ENCODE assay signal across 8 cellular contexts in the genomic region with DNA sequence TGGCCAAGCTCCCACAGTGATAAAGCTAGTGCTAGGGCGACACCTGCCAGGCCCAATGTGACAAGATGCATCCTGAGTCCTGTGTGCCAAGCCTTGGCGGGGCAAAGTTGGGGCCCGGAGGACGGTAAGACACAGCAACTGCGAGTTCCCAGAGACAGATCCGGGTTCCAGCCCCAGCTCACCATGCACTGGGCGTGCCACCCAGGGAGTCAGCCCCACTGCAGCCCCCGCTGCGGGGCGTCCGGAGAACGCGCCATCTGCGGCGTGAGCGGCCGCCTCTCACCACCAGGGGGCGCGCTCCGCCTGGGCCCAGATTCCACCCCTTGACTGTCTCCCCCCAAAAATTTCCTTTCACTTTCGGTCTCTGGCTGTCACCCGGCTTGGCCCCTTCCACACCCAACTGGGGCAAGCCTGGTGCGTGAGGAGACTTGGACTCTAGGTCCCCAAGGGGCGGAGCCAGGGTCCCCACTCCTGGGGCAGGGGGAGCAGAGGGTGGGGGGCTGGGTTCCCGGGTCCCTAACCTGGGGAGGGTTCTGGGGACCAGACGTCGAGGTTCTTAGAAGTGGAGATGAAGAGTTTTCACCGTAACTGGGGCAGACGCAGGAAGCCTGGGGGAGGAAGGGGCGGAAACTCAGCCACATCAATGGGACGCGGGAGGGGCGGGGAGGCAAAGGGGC. TPM values are rescaled to one million over a fixed set of nuclear protein-coding genes. Genes with fewer than 3 reads are reported as not detected.
DNase-seq lines count a peak whose midpoint lies in the region; ATAC-seq, FAIRE-seq and TF ChIP-seq lines count a peak whose summit lies in the region.

A gene with protein sequence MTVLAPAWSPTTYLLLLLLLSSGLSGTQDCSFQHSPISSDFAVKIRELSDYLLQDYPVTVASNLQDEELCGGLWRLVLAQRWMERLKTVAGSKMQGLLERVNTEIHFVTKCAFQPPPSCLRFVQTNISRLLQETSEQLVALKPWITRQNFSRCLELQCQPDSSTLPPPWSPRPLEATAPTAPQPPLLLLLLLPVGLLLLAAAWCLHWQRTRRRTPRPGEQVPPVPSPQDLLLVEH (plus strand): TSS at position 348 of the 677 bp plus-strand sequence. CDS start 425 bp downstream, outside the sequence.

- WGBS in liver, result 1% methylated on average over 33 of the region's 33 CpGs

- peak within 1 kb of the TSS; percentile 85 for H3K4me3 ChIP-seq in coronary artery
- H3K4me3 ChIP-seq in liver (ENCODE audit: low read depth in 1 of 3, low read length in 3 of 3), result peak within 1 kb of the TSS; percentile 62 to 85 (median 78)

- H3K9me3 Mint-ChIP-seq in activated CD4-positive, alpha-beta T cell treated with anti-CD3 and anti-CD28 coated beads, Interleukin-2, amount 10 ng/mL, durations not matched to agents 24 days and 14 days, result no peaks in the 10 kb centered on the region

- peak; percentile 71 to 82 for TF ChIP-seq RAD21 in liver (IDR thresholded peaks at IDR 0.05)

- intact Hi-C loops in activated CD4-positive, alpha-beta T cell treated with anti-CD3 and anti-CD28 coated beads, Interleukin-2, amount 10 ng/mL, durations not matched to agents 24 days and 14 days (cut with micrococcal nuclease), result loop anchor here (1.0 kb wide), 2 partner anchors 21 to 22 kb away; a partner anchor contains a TSS

- peaks cover 19% of the 10 kb centered on the region for H3K36me3 Mint-ChIP-seq in activated CD4-positive, alpha-beta T cell treated with anti-CD3 and anti-CD28 coated beads, Interleukin-2, amount 10 ng/mL, durations not matched to agents 24 days and 14 days (ENCODE audit: low read depth)

- H3K27ac Mint-ChIP-seq in activated CD4-positive, alpha-beta T cell treated with anti-CD3 and anti-CD28 coated beads, Interleukin-2, amount 10 ng/mL, durations not matched to agents 24 days and 14 days, result peak within 1 kb of the TSS; percentile 90

- H3K9ac ChIP-seq in liver (ENCODE audit: low read depth in 1 of 2, low read length in 2 of 2), result peak within 1 kb of the TSS in 1 of 2 donors; percentile 83

- peak; percentile 99 for DNase-seq in GM12892 (ENCODE audit: insufficient read length)
- peak; percentile 39 for DNase-seq in NCI-H2171 (lab: John Stamatoyannopoulos, UW)
- DNase-seq in activated CD4-positive, alpha-beta T cell treated with anti-CD3 and anti-CD28 coated beads, Interleukin-2, amount 10 ng/mL, durations not matched to agents 24 days and 14 days, result peak; percentile 99
- DNase-seq in coronary artery (ENCODE audit: low spot score), result peak; percentile 91
- DNase-seq in stimulated activated CD4-positive, alpha-beta T cell treated with anti-CD3 and anti-CD28 coated beads, Interleukin-4, amount 100 ng/mL, for 48 hours (ENCODE audit: low read depth in 2 of 2), result peak; percentile 85

- H3K27ac ChIP-seq in coronary artery (peak within 1 kb of the TSS; percentile 54 to 88), liver (ENCODE audit: low read depth in 1 of 2, low read length in 2 of 2) (peak within 1 kb of the TSS; percentile 72 to 79)

- peak; percentile 77 for ATAC-seq in HG02798 (IDR thresholded peaks at IDR 0.05; ENCODE audit: poor library complexity, unreplicated experiment)
- no peak for ATAC-seq in GM21528 (IDR thresholded peaks at IDR 0.05; ENCODE audit: low FRiP score, unreplicated experiment)

- peak; percentile 89 for FAIRE-seq in GM12892 (lab: Jason Lieb, UNC)

- peaks cover 0 to 11% (median 6%) of the 10 kb centered on the region in 4 donors for H3K4me1 ChIP-seq in liver (ENCODE audit: control insufficient read depth in 4 of 4, insufficient read depth in 4 of 4, low read length in 3 of 4)

- peak within 1 kb of the TSS; percentile 97 for H3K4me3 Mint-ChIP-seq in activated CD4-positive, alpha-beta T cell treated with anti-CD3 and anti-CD28 coated beads, Interleukin-2, amount 10 ng/mL, durations not matched to agents 24 days and 14 days

- peaks cover 54% of the 10 kb centered on the region for H3K4me1 Mint-ChIP-seq in activated CD4-positive, alpha-beta T cell treated with anti-CD3 and anti-CD28 coated beads, Interleukin-2, amount 10 ng/mL, durations not matched to agents 24 days and 14 days

- H3K27me3 ChIP-seq in liver (ENCODE audit: control insufficient read depth in 4 of 4, insufficient read depth in 4 of 4, low read length in 3 of 4), result no peaks in the 10 kb centered on the region

- H3K36me3 ChIP-seq in liver (ENCODE audit: control insufficient read depth in 4 of 4, insufficient read depth in 3 of 4, low read depth in 1 of 4, low read length in 3 of 4), result no peaks in the 10 kb centered on the region

- TF ChIP-seq POLR2A in GM12892 (IDR thresholded peaks at IDR 0.05; ENCODE audit: low read depth, low read length), result no peak

- TF ChIP-seq CTCF in coronary artery (IDR thresholded peaks at IDR 0.05) (peak; percentile 99), liver (IDR thresholded peaks at IDR 0.05; ENCODE audit: low read depth, low read length, missing input control) (peak; percentile 92)

- no peaks in the 10 kb centered on the region for H3K9me3 ChIP-seq in liver (ENCODE audit: control insufficient read depth in 4 of 4, low read length in 3 of 4)

- H3K27me3 Mint-ChIP-seq in activated CD4-positive, alpha-beta T cell treated with anti-CD3 and anti-CD28 coated beads, Interleukin-2, amount 10 ng/mL, durations not matched to agents 24 days and 14 days, result no peaks in the 10 kb centered on the region

TF ChIP-seq in liver, 16 proteins besides CTCF, POLR2A, EP300 and RAD21:
- TF ChIP-seq GABPA (IDR thresholded peaks at IDR 0.05 in 1 of 2, conservative IDR thresholded peaks at IDR 0.05 in 1 of 2) (no peak), HNF4G (IDR thresholded peaks at IDR 0.05) (no peak), SP1 (IDR thresholded peaks at IDR 0.05) (peak; percentile 42), RXRA (IDR thresholded peaks at IDR 0.05) (peak in 1 of 2 donors; percentile 10), TAF1 (conservative IDR thresholded peaks at IDR 0.05) (no peak), FOXA1 (IDR thresholded peaks at IDR 0.05) (peak; percentile 24), NR2F2 (IDR thresholded peaks at IDR 0.05) (no peak), HNF4A (conservative IDR thresholded peaks at IDR 0.05) (peak in 1 of 2 donors; percentile 19), JUND (IDR thresholded peaks at IDR 0.05) (no peak), YY1 (IDR thresholded peaks at IDR 0.05) (peak; percentile 30), FOXA2 (IDR thresholded peaks at IDR 0.05) (no peak), EGR1 (IDR thresholded peaks at IDR 0.05; ENCODE audit: low read depth in 2 of 2) (no peak)
- TF ChIP-seq, protein P1, sequence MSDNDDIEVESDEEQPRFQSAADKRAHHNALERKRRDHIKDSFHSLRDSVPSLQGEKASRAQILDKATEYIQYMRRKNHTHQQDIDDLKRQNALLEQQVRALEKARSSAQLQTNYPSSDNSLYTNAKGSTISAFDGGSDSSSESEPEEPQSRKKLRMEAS (IDR thresholded peaks at IDR 0.05), result no peak
- TF ChIP-seq, protein P2, sequence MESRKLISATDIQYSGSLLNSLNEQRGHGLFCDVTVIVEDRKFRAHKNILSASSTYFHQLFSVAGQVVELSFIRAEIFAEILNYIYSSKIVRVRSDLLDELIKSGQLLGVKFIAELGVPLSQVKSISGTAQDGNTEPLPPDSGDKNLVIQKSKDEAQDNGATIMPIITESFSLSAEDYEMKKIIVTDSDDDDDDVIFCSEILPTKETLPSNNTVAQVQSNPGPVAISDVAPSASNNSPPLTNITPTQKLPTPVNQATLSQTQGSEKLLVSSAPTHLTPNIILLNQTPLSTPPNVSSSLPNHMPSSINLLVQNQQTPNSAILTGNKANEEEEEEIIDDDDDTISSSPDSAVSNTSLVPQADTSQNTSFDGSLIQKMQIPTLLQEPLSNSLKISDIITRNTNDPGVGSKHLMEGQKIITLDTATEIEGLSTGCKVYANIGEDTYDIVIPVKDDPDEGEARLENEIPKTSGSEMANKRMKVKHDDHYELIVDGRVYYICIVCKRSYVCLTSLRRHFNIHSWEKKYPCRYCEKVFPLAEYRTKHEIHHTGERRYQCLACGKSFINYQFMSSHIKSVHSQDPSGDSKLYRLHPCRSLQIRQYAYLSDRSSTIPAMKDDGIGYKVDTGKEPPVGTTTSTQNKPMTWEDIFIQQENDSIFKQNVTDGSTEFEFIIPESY (IDR thresholded peaks at IDR 0.05), result no peak
- TF ChIP-seq, protein P3, sequence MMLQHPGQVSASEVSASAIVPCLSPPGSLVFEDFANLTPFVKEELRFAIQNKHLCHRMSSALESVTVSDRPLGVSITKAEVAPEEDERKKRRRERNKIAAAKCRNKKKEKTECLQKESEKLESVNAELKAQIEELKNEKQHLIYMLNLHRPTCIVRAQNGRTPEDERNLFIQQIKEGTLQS (IDR thresholded peaks at IDR 0.05), result no peak
- TF ChIP-seq, protein P4, sequence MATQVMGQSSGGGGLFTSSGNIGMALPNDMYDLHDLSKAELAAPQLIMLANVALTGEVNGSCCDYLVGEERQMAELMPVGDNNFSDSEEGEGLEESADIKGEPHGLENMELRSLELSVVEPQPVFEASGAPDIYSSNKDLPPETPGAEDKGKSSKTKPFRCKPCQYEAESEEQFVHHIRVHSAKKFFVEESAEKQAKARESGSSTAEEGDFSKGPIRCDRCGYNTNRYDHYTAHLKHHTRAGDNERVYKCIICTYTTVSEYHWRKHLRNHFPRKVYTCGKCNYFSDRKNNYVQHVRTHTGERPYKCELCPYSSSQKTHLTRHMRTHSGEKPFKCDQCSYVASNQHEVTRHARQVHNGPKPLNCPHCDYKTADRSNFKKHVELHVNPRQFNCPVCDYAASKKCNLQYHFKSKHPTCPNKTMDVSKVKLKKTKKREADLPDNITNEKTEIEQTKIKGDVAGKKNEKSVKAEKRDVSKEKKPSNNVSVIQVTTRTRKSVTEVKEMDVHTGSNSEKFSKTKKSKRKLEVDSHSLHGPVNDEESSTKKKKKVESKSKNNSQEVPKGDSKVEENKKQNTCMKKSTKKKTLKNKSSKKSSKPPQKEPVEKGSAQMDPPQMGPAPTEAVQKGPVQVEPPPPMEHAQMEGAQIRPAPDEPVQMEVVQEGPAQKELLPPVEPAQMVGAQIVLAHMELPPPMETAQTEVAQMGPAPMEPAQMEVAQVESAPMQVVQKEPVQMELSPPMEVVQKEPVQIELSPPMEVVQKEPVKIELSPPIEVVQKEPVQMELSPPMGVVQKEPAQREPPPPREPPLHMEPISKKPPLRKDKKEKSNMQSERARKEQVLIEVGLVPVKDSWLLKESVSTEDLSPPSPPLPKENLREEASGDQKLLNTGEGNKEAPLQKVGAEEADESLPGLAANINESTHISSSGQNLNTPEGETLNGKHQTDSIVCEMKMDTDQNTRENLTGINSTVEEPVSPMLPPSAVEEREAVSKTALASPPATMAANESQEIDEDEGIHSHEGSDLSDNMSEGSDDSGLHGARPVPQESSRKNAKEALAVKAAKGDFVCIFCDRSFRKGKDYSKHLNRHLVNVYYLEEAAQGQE (IDR thresholded peaks at IDR 0.05), result peak; percentile 27

RNA-seq across cellular contexts. Expression of the gene that starts here (rescaled TPM):
- 4.3 TPM for polyA plus RNA-seq in GM12892 (2012; ENCODE audit: missing spikeins)
- total RNA-seq in activated CD4-positive, alpha-beta T cell treated with anti-CD3 and anti-CD28 coated beads, Interleukin-2, amount 10 ng/mL, durations not matched to agents 24 days and 14 days, result 51.8 and 57.6 TPM in 2 replicates
- 1 to 10 TPM in 1 of 2 donors, under 1 TPM in 1; 0.65 to 1.8 TPM for total RNA-seq in liver
- 1 to 10 TPM; 2.5 to 4.3 TPM for polyA plus RNA-seq in liver

Comparison
In these comparisons a context has a peak if more than half of its experiments do, and no peak if none do; other contexts are left out.
1. RNA of the gene that starts here (total RNA-seq): 51.8 to 57.6 TPM in activated CD4-positive, alpha-beta T cell treated with anti-CD3 and anti-CD28 coated beads, Interleukin-2, amount 10 ng/mL, durations not matched to agents 24 days and 14 days; 0.65 to 1.8 TPM in liver; every median in the first group is over 10 times any median in the second.
2. DNase-seq: peak in every context shown above with its lines; median percentile 99 in GM12892; 99 in activated CD4-positive, alpha-beta T cell treated with anti-CD3 and anti-CD28 coated beads, Interleukin-2, amount 10 ng/mL, durations not matched to agents 24 days and 14 days; 91 in coronary artery; 85 in stimulated activated CD4-positive, alpha-beta T cell treated with anti-CD3 and anti-CD28 coated beads, Interleukin-4, amount 100 ng/mL, for 48 hours; 39 in NCI-H2171.